Comparison of ENCODE assay signal across 16 cellular contexts in genomic region chr11:34316347-34317037, GRCh38. TPM values are rescaled to one million over a fixed set of nuclear protein-coding genes. Genes with fewer than 3 reads are reported as not detected.
DNase-seq lines count a peak whose midpoint lies in the region; FAIRE-seq and TF ChIP-seq lines count a peak whose summit lies in the region.
"Had no signal": no experiment of that assay in that cellular context is flagged by ENCODE, and none has a peak within 500 bp of the region (broad histone marks: within the 10 kb centered on the region; RNA-seq: fewer than 3 reads in every experiment).

No MANE protein-coding gene starts in this region.

- in situ Hi-C loops in astrocyte of the spinal cord (cut with HindIII; ENCODE audit: low sequenced_read_pairs): no loop called here

- no peak overlapping the region for H3K4me3 Mint-ChIP-seq in stimulated activated naive CD8-positive, alpha-beta T cell treated with anti-CD3 and anti-CD28 coated beads, Interleukin-15, Interleukin-2, amounts not matched to agents 100 ng/mL and 50 ng/mL, for 24 hours
- H3K4me3 Mint-ChIP-seq: activated CD4-positive, alpha-beta T cell treated with anti-CD3 and anti-CD28 coated beads, Interleukin-2, amount 10 ng/mL, durations not matched to agents 24 days and 14 days; CD8-positive, alpha-beta memory T cell had no signal

- FAIRE-seq in GM12892 (lab: Jason Lieb, UNC): no peak
- no peak for FAIRE-seq in RCC 7860 (lab: Jason Lieb, UNC)
- FAIRE-seq: GM18507 had no signal

- no peak for TF ChIP-seq CTCF in astrocyte of the spinal cord (IDR thresholded peaks at IDR 0.05; ENCODE audit: low read depth, low read length)

- TF ChIP-seq POLR2A in GM12892 (IDR thresholded peaks at IDR 0.05; ENCODE audit: low read depth, low read length): no peak

- no peaks in the 10 kb centered on the region for H3K36me3 Mint-ChIP-seq in stimulated activated naive CD8-positive, alpha-beta T cell treated with anti-CD3 and anti-CD28 coated beads, Interleukin-15, Interleukin-2, amounts not matched to agents 100 ng/mL and 50 ng/mL, for 24 hours (ENCODE audit: low read depth)
- H3K36me3 Mint-ChIP-seq: CD8-positive, alpha-beta memory T cell had no signal

- H3K27me3 Mint-ChIP-seq in stimulated activated naive CD8-positive, alpha-beta T cell treated with anti-CD3 and anti-CD28 coated beads, Interleukin-15, Interleukin-2, amounts not matched to agents 100 ng/mL and 50 ng/mL, for 24 hours: peaks cover 3% of the 10 kb centered on the region
- H3K27me3 Mint-ChIP-seq: activated CD4-positive, alpha-beta T cell treated with anti-CD3 and anti-CD28 coated beads, Interleukin-2, amount 10 ng/mL, durations not matched to agents 24 days and 14 days had no signal

- H3K9me3 Mint-ChIP-seq in stimulated activated naive CD8-positive, alpha-beta T cell treated with anti-CD3 and anti-CD28 coated beads, Interleukin-15, Interleukin-2, amounts not matched to agents 100 ng/mL and 50 ng/mL, for 24 hours: no peaks in the 10 kb centered on the region
- H3K9me3 Mint-ChIP-seq: activated CD4-positive, alpha-beta T cell treated with anti-CD3 and anti-CD28 coated beads, Interleukin-2, amount 10 ng/mL, durations not matched to agents 24 days and 14 days; CD8-positive, alpha-beta memory T cell had no signal

- peak overlapping the region; percentile 11 for H3K27ac Mint-ChIP-seq in stimulated activated naive CD8-positive, alpha-beta T cell treated with anti-CD3 and anti-CD28 coated beads, Interleukin-15, Interleukin-2, amounts not matched to agents 100 ng/mL and 50 ng/mL, for 24 hours
- H3K27ac Mint-ChIP-seq: activated CD4-positive, alpha-beta T cell treated with anti-CD3 and anti-CD28 coated beads, Interleukin-2, amount 10 ng/mL, durations not matched to agents 24 days and 14 days had no signal

- DNase-seq in LHCN-M2 (ENCODE audit: low read depth) (peak; percentile 34), astrocyte of the spinal cord (ENCODE audit: low read depth, low spot score) (peak; percentile 15), islet precursor cell (peak; percentile 67), GM12892 (ENCODE audit: insufficient read length) (no peak), RCC 7860 (ENCODE audit: low spot score) (no peak), SIG-M5 (lab: John Stamatoyannopoulos, UW) (no peak)
- DNase-seq: activated CD4-positive, alpha-beta T cell treated with anti-CD3 and anti-CD28 coated beads, Interleukin-2, amount 10 ng/mL, durations not matched to agents 24 days and 14 days; aorta; CD8-positive, alpha-beta memory T cell; GDM1; GOT3; Karpas-422; NCI-H187 treated with DMSO at 0.1 percent for 48 hours; stimulated activated CD4-positive, alpha-beta T cell treated with anti-CD3 and anti-CD28 coated beads, Interleukin-2, amount 100 ng/mL, for 24 hours had no signal

- H3K4me1 Mint-ChIP-seq in stimulated activated naive CD8-positive, alpha-beta T cell treated with anti-CD3 and anti-CD28 coated beads, Interleukin-15, Interleukin-2, amounts not matched to agents 100 ng/mL and 50 ng/mL, for 24 hours (ENCODE audit: low read depth): peaks cover 10% of the 10 kb centered on the region

- no peak overlapping the region for H3K4me3 ChIP-seq in astrocyte of the spinal cord (ENCODE audit: low read depth, low read length)

RNA-seq across cellular contexts. Expression of gene ABTB2, which starts 41.3 kb away (rescaled TPM):
- 1.3 and 1.5 TPM in 2 replicates for total RNA-seq in LHCN-M2 (2014; rRNA removed)
- polyA plus RNA-seq in LHCN-M2 (2012): 4.1 TPM
- 1.5 TPM for polyA plus RNA-seq in GM12892 (2012; ENCODE audit: missing spikeins)

Comparison
In these comparisons a context has a peak if more than half of its experiments do, and no peak if none do; other contexts are left out.
1. DNase-seq: peak in LHCN-M2 (single experiment), astrocyte of the spinal cord (single experiment) and islet precursor cell (single experiment); none in GM12892 (single experiment), RCC 7860 (single experiment) and SIG-M5 (single experiment).